18 cellular contexts compared by ENCODE assay signal in genomic region chr1:38140025-38140487, GRCh38.
A peak's percentile ranks its signal among the peaks of the same experiment; 100 is the strongest.
DNase-seq lines count a peak whose midpoint lies in the region; ATAC-seq, FAIRE-seq and TF ChIP-seq lines count a peak whose summit lies in the region.
"Had no signal": no experiment of that assay in that cellular context is flagged by ENCODE, and none has a peak within 500 bp of the region (broad histone marks: within the 10 kb centered on the region; RNA-seq: fewer than 3 reads in every experiment).

No MANE protein-coding gene starts in this region.

- no peaks in the 10 kb centered on the region for H3K9me3 Mint-ChIP-seq in type B pancreatic cell

- DNase-seq in bronchial epithelial cell (ENCODE audit: low read depth) (no peak), lower lobe of right lung (no peak), type B pancreatic cell (ENCODE audit: extremely low spot score, unreplicated experiment) (no peak), NCI-H1417 treated with DMSO at 0.1 percent for 48 hours (lab: John Stamatoyannopoulos, UW) (no peak)
- no peak for DNase-seq in stimulated activated CD4-positive, alpha-beta T cell treated with anti-CD3 and anti-CD28 coated beads, Interleukin-12 subunit alpha, Interleukin-12 subunit beta, amount 100 ng/mL, for 4 hours
- DNase-seq: activated CD4-positive, alpha-beta T cell treated with anti-CD3 and anti-CD28 coated beads, Interleukin-2, amount 50 U/mL, for 1 hour; activated T-cell treated with anti-CD3 and anti-CD28 coated beads, Interleukin-2, amount 50 U/mL, for 48 hours; adrenal gland; colonic mucosa; GM23248; NCI-H1930; NCI-H69; T-helper 2 cell had no signal

- peaks cover 77% of the 10 kb centered on the region for H3K27me3 Mint-ChIP-seq in type B pancreatic cell

- intact Hi-C loops in lower lobe of right lung (cut with DNase I) = no loop called here

- H3K27me3 ChIP-seq in bronchial epithelial cell (ENCODE audit: control insufficient read depth, insufficient read depth, low read length) = no peaks in the 10 kb centered on the region
- H3K27me3 ChIP-seq in lower lobe of right lung (ENCODE audit: low read depth) = peaks cover 70% of the 10 kb centered on the region

- no peaks in the 10 kb centered on the region for H3K36me3 Mint-ChIP-seq in type B pancreatic cell
- H3K36me3 Mint-ChIP-seq: mesothelial cell of epicardium had no signal

- CTCF ChIA-PET in HEK293 (lab: Yijun Ruan, JAX) = interaction anchor here (0.5 to 2.6 kb wide), 4 partner anchors 11 to 695 kb away, joined by 3 to 13 read pairs (median 3); no protein-coding TSS in a partner anchor

- H3K4me3 Mint-ChIP-seq in type B pancreatic cell = no peak overlapping the region
- H3K4me3 Mint-ChIP-seq: mesothelial cell of epicardium had no signal

- no peak overlapping the region for H3K27ac ChIP-seq in HEK293 (ENCODE audit: extremely low read depth, low read depth, low read length)
- no peak overlapping the region for H3K27ac ChIP-seq in lower lobe of right lung
- H3K27ac ChIP-seq: adrenal gland, colonic mucosa, GM23248 had no signal

- peaks cover 30% of the 10 kb centered on the region for H3K4me1 Mint-ChIP-seq in type B pancreatic cell (ENCODE audit: unreplicated experiment)

- peak; percentile 21; the same call in 1 of the 2 replicates for TF ChIP-seq CTCF in HEK293 (tag by site-specific recombination; IDR thresholded peaks at IDR 0.05)
- TF ChIP-seq CTCF in bronchial epithelial cell (IDR thresholded peaks at IDR 0.05; ENCODE audit: insufficient read depth, low read length, severe bottlenecking) = no peak
- TF ChIP-seq CTCF in lower lobe of right lung (IDR thresholded peaks at IDR 0.05) = no peak
- peak; percentile 12 for TF ChIP-seq CTCF in type B pancreatic cell (conservative IDR thresholded peaks at IDR 0.05)

- H3K27ac Mint-ChIP-seq in type B pancreatic cell = no peak overlapping the region

- H3K4me3 ChIP-seq in HEK293 (ENCODE audit: low read depth, low read length) (no peak overlapping the region), bronchial epithelial cell (ENCODE audit: low read depth, low read length) (no peak overlapping the region), lower lobe of right lung (no peak overlapping the region)
- H3K4me3 ChIP-seq: adrenal gland, colonic mucosa, GM23248 had no signal

- no peaks in the 10 kb centered on the region for H3K36me3 ChIP-seq in HEK293 (ENCODE audit: control insufficient read depth in 2 of 2, insufficient read depth in 1 of 2, low read length in 2 of 2)
- H3K36me3 ChIP-seq in bronchial epithelial cell (ENCODE audit: control insufficient read depth, insufficient read depth, low read length) = no peaks in the 10 kb centered on the region
- H3K36me3 ChIP-seq in lower lobe of right lung = no peaks in the 10 kb centered on the region
- H3K36me3 ChIP-seq: adrenal gland, colonic mucosa had no signal

- peak; percentile 36 for FAIRE-seq in bronchial epithelial cell (lab: Jason Lieb, UNC)
- FAIRE-seq: GM19239 had no signal

- H3K9me3 ChIP-seq in HEK293 (ENCODE audit: control insufficient read depth, insufficient read depth, low read depth, low read length) (no peaks in the 10 kb centered on the region), lower lobe of right lung (no peaks in the 10 kb centered on the region)
- H3K9me3 ChIP-seq: adrenal gland, colonic mucosa had no signal

- POLR2A ChIA-PET in HEK293 (lab: Yijun Ruan, JAX) = interaction anchor here (1.8 kb wide), 1 partner anchor 17 kb away, joined by 4 read pairs; no protein-coding TSS in a partner anchor

- H3K4me1 ChIP-seq in HEK293 (ENCODE audit: control insufficient read depth, insufficient read depth, low read length) = no peaks in the 10 kb centered on the region
- H3K4me1 ChIP-seq in lower lobe of right lung = peaks cover 23% of the 10 kb centered on the region
- H3K4me1 ChIP-seq: colonic mucosa had no signal

- ATAC-seq in lower lobe of right lung (peak; percentile 31 to 57), HG02938 (IDR thresholded peaks at IDR 0.05; ENCODE audit: unreplicated experiment) (no peak)
- ATAC-seq: esophagus mucosa had no signal

TF ChIP-seq in HEK293, 187 proteins besides CTCF, POLR2A, EP300 and RAD21:
- no peak for TF ChIP-seq ZNF184 (tag by site-specific recombination; IDR thresholded peaks at IDR 0.05)
- TF ChIP-seq ZNF76 (tag by site-specific recombination; IDR thresholded peaks at IDR 0.05; ENCODE audit: borderline replicate concordance, low read depth) = no peak
- TF ChIP-seq ZFP37 (tag by site-specific recombination; IDR thresholded peaks at IDR 0.05) = no peak
- 0 out of 2 replicates have a peak, but pooled peaks have one; percentile 7 for TF ChIP-seq ZFHX2 (tag by site-specific recombination; conservative IDR thresholded peaks at IDR 0.05)
- no peak for TF ChIP-seq ZNF449 (tag by site-specific recombination; IDR thresholded peaks at IDR 0.05)
- no peak for TF ChIP-seq ZNF112 (tag by site-specific recombination; IDR thresholded peaks at IDR 0.05)
- no peak for TF ChIP-seq ZNF777 (tag by site-specific recombination; IDR thresholded peaks at IDR 0.05; ENCODE audit: borderline replicate concordance)
- peak; percentile 30; the same call in 1 of the 2 replicates for TF ChIP-seq PRDM10 (tag by site-specific recombination; IDR thresholded peaks at IDR 0.05)
- TF ChIP-seq ZNF837 (tag by site-specific recombination; IDR thresholded peaks at IDR 0.05) = no peak
- TF ChIP-seq ZNF514 (tag by site-specific recombination; IDR thresholded peaks at IDR 0.05) = no peak
- no peak for TF ChIP-seq ZNF146 (tag by site-specific recombination; IDR thresholded peaks at IDR 0.05)

Comparison
In these comparisons a context has a peak if more than half of its experiments do, and no peak if none do; other contexts are left out.
1. CTCF ChIP-seq: peak in HEK293 (single experiment) and type B pancreatic cell (single experiment); none in bronchial epithelial cell (single experiment) and lower lobe of right lung (single experiment).